In genomic region chr10:60048146-60048545, GRCh38 we compare ENCODE assay signal across 10 cellular contexts.
DNase-seq lines count a peak whose midpoint lies in the region; ATAC-seq and TF ChIP-seq lines count a peak whose summit lies in the region.
"Had no signal": no experiment of that assay in that cellular context is flagged by ENCODE, and none has a peak within 500 bp of the region (broad histone marks: within the 10 kb centered on the region; RNA-seq: fewer than 3 reads in every experiment).

No MANE protein-coding gene starts in this region.

- no peak overlapping the region for H3K56ac ChIP-seq in mesendoderm (ENCODE audit: low read length)

- H3K4me1 ChIP-seq in mesendoderm (ENCODE audit: control insufficient read depth, low read depth, low read length): no peaks in the 10 kb centered on the region
- H3K4me1 ChIP-seq in psoas muscle: no peaks in the 10 kb centered on the region
- H3K4me1 ChIP-seq: SJSA1 had no signal

- H3K27ac ChIP-seq in mesendoderm (ENCODE audit: low read depth, low read length) (no peak overlapping the region), psoas muscle (no peak overlapping the region)
- H3K27ac ChIP-seq: SJSA1 had no signal

- no peak for TF ChIP-seq CTCF in psoas muscle (IDR thresholded peaks at IDR 0.05)

- H4K8ac ChIP-seq in mesendoderm (ENCODE audit: low read depth, low read length): no peak overlapping the region

- no peaks in the 10 kb centered on the region for H3K9me3 ChIP-seq in psoas muscle
- H3K9me3 ChIP-seq: SJSA1 had no signal

- H2AK5ac ChIP-seq in mesendoderm (ENCODE audit: low read length): no peak overlapping the region

- DNase-seq in Caki2 (ENCODE audit: low read depth) (peak; percentile 12), HuH-7 (ENCODE audit: low spot score) (peak; percentile 14), cerebellum (ENCODE audit: low spot score) (peak; percentile 41), mesendoderm (peak; percentile 93), psoas muscle (no peak)
- no peak for DNase-seq in activated CD4-positive, alpha-beta T cell treated with anti-CD3 and anti-CD28 coated beads, Interleukin-2, amount 50 U/mL, for 1 hour
- DNase-seq: activated naive CD4-positive, alpha-beta T cell treated with Interleukin-2 at 50 U/mL for 16 hours had no signal

- ATAC-seq in HG02623 (IDR thresholded peaks at IDR 0.05; ENCODE audit: unreplicated experiment) (no peak), psoas muscle (no peak), GM19395 (IDR thresholded peaks at IDR 0.05; ENCODE audit: unreplicated experiment) (no peak)

- no peak overlapping the region for H3K4me2 ChIP-seq in mesendoderm (ENCODE audit: low read length)

- H3K79me2 ChIP-seq in mesendoderm (ENCODE audit: control insufficient read depth, insufficient read depth, low read length): no peaks in the 10 kb centered on the region

- H3K18ac ChIP-seq in mesendoderm (ENCODE audit: low read length): no peak overlapping the region

- intact Hi-C loops in psoas muscle (cut with DNase I): no loop called here

- H2BK120ac ChIP-seq in mesendoderm (ENCODE audit: low read depth, low read length): no peak overlapping the region

- H3K36me3 ChIP-seq in mesendoderm (ENCODE audit: control insufficient read depth, insufficient read depth, low read length) (no peaks in the 10 kb centered on the region), psoas muscle (ENCODE audit: insufficient read depth in 1 of 2, low read depth in 1 of 2) (peaks cover 0 to 7% of the 10 kb centered on the region in 2 donors)
- H3K36me3 ChIP-seq: SJSA1 had no signal

- H3K79me1 ChIP-seq in mesendoderm (ENCODE audit: low read length): no peaks in the 10 kb centered on the region

- H2BK15ac ChIP-seq in mesendoderm (replicated peaks; ENCODE audit: low read depth): no peak overlapping the region

- H3K4me3 ChIP-seq in mesendoderm (ENCODE audit: low read length): no peak overlapping the region
- H3K4me3 ChIP-seq in psoas muscle: no peak overlapping the region
- H3K4me3 ChIP-seq: SJSA1 had no signal

- H3K27me3 ChIP-seq in mesendoderm (ENCODE audit: insufficient read depth, low read length, poor library complexity) (no peaks in the 10 kb centered on the region), psoas muscle (ENCODE audit: insufficient read depth in 3 of 3, low read length in 2 of 3) (no peaks in the 10 kb centered on the region)

- H4K5ac ChIP-seq in mesendoderm (ENCODE audit: low read length): no peak overlapping the region

- H3K4ac ChIP-seq in mesendoderm (ENCODE audit: low read depth, low read length): no peak overlapping the region

- no peak overlapping the region for H2BK5ac ChIP-seq in mesendoderm (ENCODE audit: low read length)

- in situ Hi-C loops in Caki2 (cut with HindIII; ENCODE audit: low pct_unique_long_range_greater_than_20kb, low sequenced_read_pairs): no loop called here

- H3K23ac ChIP-seq in mesendoderm (ENCODE audit: low read length): no peak overlapping the region

- no peak overlapping the region for H3K9ac ChIP-seq in mesendoderm (ENCODE audit: low read length)

Comparison
In these comparisons a context has a peak if more than half of its experiments do, and no peak if none do; other contexts are left out.
1. DNase-seq: peak in Caki2 (single experiment), HuH-7 (single experiment), cerebellum (single experiment) and mesendoderm (single experiment); none in psoas muscle (0 of 2) and activated CD4-positive, alpha-beta T cell treated with anti-CD3 and anti-CD28 coated beads, Interleukin-2, amount 50 U/mL, for 1 hour (single experiment).